Comparison of ENCODE assay signal across 1 cellular context in the genomic region with DNA sequence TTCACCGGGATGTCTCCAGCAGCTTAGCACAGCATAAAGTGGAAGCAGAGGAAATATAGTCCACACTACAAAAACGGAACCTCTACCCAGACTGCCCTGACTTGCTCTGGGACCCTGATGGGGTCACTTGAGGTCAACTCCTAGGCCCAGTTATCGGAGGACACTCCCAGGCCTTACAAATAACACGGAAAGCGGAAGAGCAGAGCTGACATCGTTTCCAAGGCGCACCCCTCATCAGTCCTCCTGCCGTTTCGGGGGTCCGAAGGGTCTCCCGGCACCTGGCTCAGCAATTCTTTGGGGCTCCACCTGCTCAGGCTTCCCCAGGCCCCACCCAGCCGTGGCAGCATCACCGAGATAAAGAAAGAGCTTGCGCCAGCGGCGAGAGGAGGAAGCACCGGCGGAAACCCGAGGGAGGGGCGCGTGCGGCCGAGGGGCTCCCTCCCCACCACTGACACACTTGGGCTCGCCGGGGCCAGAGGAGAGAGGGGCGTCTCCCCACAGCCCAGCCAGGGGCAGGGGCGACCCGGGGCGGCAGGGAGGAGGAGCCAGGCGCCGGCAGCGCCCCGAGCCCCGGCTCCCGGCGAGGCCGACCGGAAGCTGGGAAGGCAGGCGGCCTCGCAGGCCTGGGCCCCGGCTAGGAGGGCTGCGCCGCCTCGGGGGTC.
TF ChIP-seq lines count a peak whose summit lies in the region.

No MANE protein-coding gene starts in this region.

TF ChIP-seq in HepG2, 621 proteins besides CTCF, POLR2A, EP300 and RAD21 (continues in another document):
- TF ChIP-seq ZNF607 (CRISPR knock-in tag; IDR thresholded peaks at IDR 0.05; ENCODE audit: borderline replicate concordance) (0 out of 2 replicates have a peak, but pooled peaks have one; percentile 6), ELF3 (CRISPR knock-in tag; IDR thresholded peaks at IDR 0.05) (peak; percentile 20; the same call in 1 of the 2 replicates), XRCC5 (optimal IDR thresholded peaks at IDR 0.05; ENCODE audit: low read length) (peak; percentile 9), ZNF124 (CRISPR knock-in tag; IDR thresholded peaks at IDR 0.05) (no peak), JARID2 (CRISPR knock-in tag; IDR thresholded peaks at IDR 0.05; ENCODE audit: insufficient replicate concordance) (no peak), ZNF235 (CRISPR knock-in tag; IDR thresholded peaks at IDR 0.05; ENCODE audit: borderline replicate concordance) (0 out of 2 replicates have a peak, but pooled peaks have one; percentile 10), ZNF782 (CRISPR knock-in tag; IDR thresholded peaks at IDR 0.05; ENCODE audit: borderline replicate concordance) (no peak; the same call in 1 of the 2 replicates), ZNF317 (CRISPR knock-in tag; IDR thresholded peaks at IDR 0.05) (peak; percentile 41; the same call in 1 of the 2 replicates), ZBTB7A (CRISPR knock-in tag; IDR thresholded peaks at IDR 0.05) (peak; percentile 63; the same call in 1 of the 2 replicates), HOXA3 (CRISPR knock-in tag; IDR thresholded peaks at IDR 0.05) (peak; percentile 48), ZNF234 (CRISPR knock-in tag; conservative IDR thresholded peaks at IDR 0.05) (no peak), ZSCAN22 (CRISPR knock-in tag; IDR thresholded peaks at IDR 0.05) (no peak), ZNF44 (CRISPR knock-in tag; IDR thresholded peaks at IDR 0.05) (0 out of 2 replicates have a peak, but pooled peaks have one; percentile 52), HDAC2 (CRISPR knock-in tag; IDR thresholded peaks at IDR 0.05) (0 out of 2 replicates have a peak, but pooled peaks have one; percentile 18), NR2F1 (CRISPR knock-in tag; IDR thresholded peaks at IDR 0.05) (peak in 1 of 2 experiments; percentile 54; a peak in 2 of 4 replicates), SOX6 (IDR thresholded peaks at IDR 0.05) (no peak), SOX6 (CRISPR knock-in tag; IDR thresholded peaks at IDR 0.05) (0 out of 2 replicates have a peak, but pooled peaks have one; percentile 20), KDM6A (CRISPR knock-in tag; IDR thresholded peaks at IDR 0.05; ENCODE audit: low read depth) (no peak), ZNF558 (CRISPR knock-in tag; IDR thresholded peaks at IDR 0.05; ENCODE audit: borderline replicate concordance) (0 out of 2 replicates have a peak, but pooled peaks have one; percentile 38), NR2C2 (CRISPR knock-in tag; IDR thresholded peaks at IDR 0.05; ENCODE audit: borderline replicate concordance) (peak; percentile 14; the same call in 1 of the 2 replicates), POLR2G (IDR thresholded peaks at IDR 0.05; ENCODE audit: low read depth, low read length) (0 out of 2 replicates have a peak, but pooled peaks have one; percentile 8), ZFY (CRISPR knock-in tag; IDR thresholded peaks at IDR 0.05) (peak; percentile 72; the same call in 1 of the 2 replicates), GATAD2A (CRISPR knock-in tag; IDR thresholded peaks at IDR 0.05) (peak; percentile 26; the same call in 1 of the 2 replicates), SOX13 (IDR thresholded peaks at IDR 0.05) (no peak), SOX13 (CRISPR knock-in tag; conservative IDR thresholded peaks at IDR 0.05 in 1 of 2, IDR thresholded peaks at IDR 0.05 in 1 of 2) (0 out of 4 replicates have a peak, but pooled peaks of 1 of the 2 experiments have one; percentile 12), GABPA (IDR thresholded peaks at IDR 0.05; ENCODE audit: low read depth, low read length) (0 out of 2 replicates have a peak, but pooled peaks have one; percentile 14), GABPA (CRISPR knock-in tag; IDR thresholded peaks at IDR 0.05; ENCODE audit: low read depth) (0 out of 2 replicates have a peak, but pooled peaks have one; percentile 24), ZNF121 (CRISPR knock-in tag; IDR thresholded peaks at IDR 0.05) (no peak), SAFB2 (CRISPR knock-in tag; IDR thresholded peaks at IDR 0.05; ENCODE audit: borderline replicate concordance, low read depth) (0 out of 2 replicates have a peak, but pooled peaks have one; percentile 2), ZNF792 (CRISPR knock-in tag; IDR thresholded peaks at IDR 0.05) (no peak), ZNF572 (CRISPR knock-in tag; IDR thresholded peaks at IDR 0.05) (peak; percentile 56; the same call in 1 of the 2 replicates), NONO (IDR thresholded peaks at IDR 0.05) (no peak), NONO (CRISPR knock-in tag; conservative IDR thresholded peaks at IDR 0.05) (peak; percentile 41; the same call in 1 of the 2 replicates), FOXO1 (CRISPR knock-in tag; IDR thresholded peaks at IDR 0.05) (no peak), NR1H2 (CRISPR knock-in tag; IDR thresholded peaks at IDR 0.05; ENCODE audit: borderline replicate concordance, low read depth) (peak; percentile 69; the same call in 1 of the 2 replicates), KMT2B (CRISPR knock-in tag; IDR thresholded peaks at IDR 0.05) (0 out of 2 replicates have a peak, but pooled peaks have one; percentile 30), RXRA (CRISPR knock-in tag; IDR thresholded peaks at IDR 0.05) (peak; percentile 91), ZFX (CRISPR knock-in tag; IDR thresholded peaks at IDR 0.05; ENCODE audit: low read depth) (peak; percentile 61; the same call in 1 of the 2 replicates), ZBTB7B (CRISPR knock-in tag; IDR thresholded peaks at IDR 0.05) (0 out of 2 replicates have a peak, but pooled peaks have one; percentile 2), NR2F6 (IDR thresholded peaks at IDR 0.05) (no peak; the same call in 1 of the 2 replicates), NR2F6 (CRISPR knock-in tag; IDR thresholded peaks at IDR 0.05) (peak; percentile 53; the same call in 1 of the 2 replicates), RXRB (CRISPR knock-in tag; IDR thresholded peaks at IDR 0.05; ENCODE audit: borderline replicate concordance) (peak; percentile 90), IKZF4 (CRISPR knock-in tag; IDR thresholded peaks at IDR 0.05; ENCODE audit: borderline replicate concordance, low read depth, not compliant biosample characterization) (peak; percentile 16), ZNF556 (CRISPR knock-in tag; IDR thresholded peaks at IDR 0.05; ENCODE audit: borderline replicate concordance) (0 out of 2 replicates have a peak, but pooled peaks have one; percentile 10), MTA1 (CRISPR knock-in tag; IDR thresholded peaks at IDR 0.05; ENCODE audit: borderline replicate concordance) (no peak; the same call in 1 of the 2 replicates), ELF1 (CRISPR knock-in tag; IDR thresholded peaks at IDR 0.05) (peak; percentile 45), ZNF772 (CRISPR knock-in tag; IDR thresholded peaks at IDR 0.05) (0 out of 2 replicates have a peak, but pooled peaks have one; percentile 5), KDM2A (CRISPR knock-in tag; IDR thresholded peaks at IDR 0.05; ENCODE audit: borderline replicate concordance, low read depth) (peak; percentile 42; the same call in 1 of the 2 replicates)
- TF ChIP-seq, protein P1, sequence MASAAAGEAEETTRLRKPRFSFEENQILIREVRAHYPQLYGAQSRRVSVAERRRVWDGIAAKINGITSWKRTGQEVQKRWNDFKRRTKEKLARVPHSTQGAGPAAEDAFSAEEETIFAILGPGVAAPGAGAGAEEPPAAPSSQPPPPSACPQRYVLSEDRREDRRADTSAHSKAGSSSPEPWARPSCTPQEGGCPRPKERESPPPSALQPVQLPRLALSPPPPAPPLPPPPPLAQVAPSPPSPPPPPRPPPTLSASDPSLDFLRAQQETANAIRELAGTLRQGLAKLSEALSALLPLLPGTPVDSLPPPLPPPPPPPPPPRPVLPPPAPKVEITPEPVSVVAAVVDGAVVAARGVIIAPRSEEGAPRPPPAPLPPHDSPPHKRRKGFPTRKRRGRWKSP (CRISPR knock-in tag; IDR thresholded peaks at IDR 0.05) = 0 out of 2 replicates have a peak, but pooled peaks have one; percentile 28
- TF ChIP-seq, protein P2, sequence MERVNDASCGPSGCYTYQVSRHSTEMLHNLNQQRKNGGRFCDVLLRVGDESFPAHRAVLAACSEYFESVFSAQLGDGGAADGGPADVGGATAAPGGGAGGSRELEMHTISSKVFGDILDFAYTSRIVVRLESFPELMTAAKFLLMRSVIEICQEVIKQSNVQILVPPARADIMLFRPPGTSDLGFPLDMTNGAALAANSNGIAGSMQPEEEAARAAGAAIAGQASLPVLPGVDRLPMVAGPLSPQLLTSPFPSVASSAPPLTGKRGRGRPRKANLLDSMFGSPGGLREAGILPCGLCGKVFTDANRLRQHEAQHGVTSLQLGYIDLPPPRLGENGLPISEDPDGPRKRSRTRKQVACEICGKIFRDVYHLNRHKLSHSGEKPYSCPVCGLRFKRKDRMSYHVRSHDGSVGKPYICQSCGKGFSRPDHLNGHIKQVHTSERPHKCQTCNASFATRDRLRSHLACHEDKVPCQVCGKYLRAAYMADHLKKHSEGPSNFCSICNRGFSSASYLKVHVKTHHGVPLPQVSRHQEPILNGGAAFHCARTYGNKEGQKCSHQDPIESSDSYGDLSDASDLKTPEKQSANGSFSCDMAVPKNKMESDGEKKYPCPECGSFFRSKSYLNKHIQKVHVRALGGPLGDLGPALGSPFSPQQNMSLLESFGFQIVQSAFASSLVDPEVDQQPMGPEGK (CRISPR knock-in tag; IDR thresholded peaks at IDR 0.05) = peak; percentile 77
- TF ChIP-seq, protein P3, sequence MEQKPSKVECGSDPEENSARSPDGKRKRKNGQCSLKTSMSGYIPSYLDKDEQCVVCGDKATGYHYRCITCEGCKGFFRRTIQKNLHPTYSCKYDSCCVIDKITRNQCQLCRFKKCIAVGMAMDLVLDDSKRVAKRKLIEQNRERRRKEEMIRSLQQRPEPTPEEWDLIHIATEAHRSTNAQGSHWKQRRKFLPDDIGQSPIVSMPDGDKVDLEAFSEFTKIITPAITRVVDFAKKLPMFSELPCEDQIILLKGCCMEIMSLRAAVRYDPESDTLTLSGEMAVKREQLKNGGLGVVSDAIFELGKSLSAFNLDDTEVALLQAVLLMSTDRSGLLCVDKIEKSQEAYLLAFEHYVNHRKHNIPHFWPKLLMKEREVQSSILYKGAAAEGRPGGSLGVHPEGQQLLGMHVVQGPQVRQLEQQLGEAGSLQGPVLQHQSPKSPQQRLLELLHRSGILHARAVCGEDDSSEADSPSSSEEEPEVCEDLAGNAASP (CRISPR knock-in tag; IDR thresholded peaks at IDR 0.05; ENCODE audit: borderline replicate concordance) = peak; percentile 97
- TF ChIP-seq, protein P4, sequence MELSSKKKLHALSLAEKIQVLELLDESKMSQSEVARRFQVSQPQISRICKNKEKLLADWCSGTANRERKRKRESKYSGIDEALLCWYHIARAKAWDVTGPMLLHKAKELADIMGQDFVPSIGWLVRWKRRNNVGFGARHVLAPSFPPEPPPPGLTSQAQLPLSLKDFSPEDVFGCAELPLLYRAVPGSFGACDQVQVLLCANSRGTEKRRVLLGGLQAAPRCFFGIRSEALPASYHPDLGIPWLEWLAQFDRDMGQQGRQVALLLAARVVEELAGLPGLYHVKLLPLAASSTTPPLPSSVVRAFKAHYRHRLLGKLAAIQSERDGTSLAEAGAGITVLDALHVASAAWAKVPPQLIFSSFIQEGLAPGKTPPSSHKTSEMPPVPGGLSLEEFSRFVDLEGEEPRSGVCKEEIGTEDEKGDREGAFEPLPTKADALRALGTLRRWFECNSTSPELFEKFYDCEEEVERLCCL (CRISPR knock-in tag; IDR thresholded peaks at IDR 0.05; ENCODE audit: borderline replicate concordance) = no peak
- TF ChIP-seq, protein P5, sequence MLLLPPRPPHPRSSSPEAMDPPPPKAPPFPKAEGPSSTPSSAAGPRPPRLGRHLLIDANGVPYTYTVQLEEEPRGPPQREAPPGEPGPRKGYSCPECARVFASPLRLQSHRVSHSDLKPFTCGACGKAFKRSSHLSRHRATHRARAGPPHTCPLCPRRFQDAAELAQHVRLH (CRISPR knock-in tag; IDR thresholded peaks at IDR 0.05; ENCODE audit: borderline replicate concordance, low read depth) = no peak
- TF ChIP-seq, protein P6, sequence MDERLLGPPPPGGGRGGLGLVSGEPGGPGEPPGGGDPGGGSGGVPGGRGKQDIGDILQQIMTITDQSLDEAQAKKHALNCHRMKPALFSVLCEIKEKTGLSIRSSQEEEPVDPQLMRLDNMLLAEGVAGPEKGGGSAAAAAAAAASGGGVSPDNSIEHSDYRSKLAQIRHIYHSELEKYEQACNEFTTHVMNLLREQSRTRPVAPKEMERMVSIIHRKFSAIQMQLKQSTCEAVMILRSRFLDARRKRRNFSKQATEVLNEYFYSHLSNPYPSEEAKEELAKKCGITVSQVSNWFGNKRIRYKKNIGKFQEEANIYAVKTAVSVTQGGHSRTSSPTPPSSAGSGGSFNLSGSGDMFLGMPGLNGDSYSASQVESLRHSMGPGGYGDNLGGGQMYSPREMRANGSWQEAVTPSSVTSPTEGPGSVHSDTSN (CRISPR knock-in tag; IDR thresholded peaks at IDR 0.05) = no peak
- TF ChIP-seq, protein P7, sequence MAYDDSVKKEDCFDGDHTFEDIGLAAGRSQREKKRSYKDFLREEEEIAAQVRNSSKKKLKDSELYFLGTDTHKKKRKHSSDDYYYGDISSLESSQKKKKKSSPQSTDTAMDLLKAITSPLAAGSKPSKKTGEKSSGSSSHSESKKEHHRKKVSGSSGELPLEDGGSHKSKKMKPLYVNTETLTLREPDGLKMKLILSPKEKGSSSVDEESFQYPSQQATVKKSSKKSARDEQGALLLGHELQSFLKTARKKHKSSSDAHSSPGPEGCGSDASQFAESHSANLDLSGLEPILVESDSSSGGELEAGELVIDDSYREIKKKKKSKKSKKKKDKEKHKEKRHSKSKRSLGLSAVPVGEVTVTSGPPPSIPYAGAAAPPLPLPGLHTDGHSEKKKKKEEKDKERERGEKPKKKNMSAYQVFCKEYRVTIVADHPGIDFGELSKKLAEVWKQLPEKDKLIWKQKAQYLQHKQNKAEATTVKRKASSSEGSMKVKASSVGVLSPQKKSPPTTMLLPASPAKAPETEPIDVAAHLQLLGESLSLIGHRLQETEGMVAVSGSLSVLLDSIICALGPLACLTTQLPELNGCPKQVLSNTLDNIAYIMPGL (CRISPR knock-in tag; IDR thresholded peaks at IDR 0.05; ENCODE audit: borderline replicate concordance in 1 of 2, low read depth in 1 of 2) = peak in 1 of 2 experiments; percentile 56; a peak in 2 of 4 replicates
- TF ChIP-seq, protein P8, sequence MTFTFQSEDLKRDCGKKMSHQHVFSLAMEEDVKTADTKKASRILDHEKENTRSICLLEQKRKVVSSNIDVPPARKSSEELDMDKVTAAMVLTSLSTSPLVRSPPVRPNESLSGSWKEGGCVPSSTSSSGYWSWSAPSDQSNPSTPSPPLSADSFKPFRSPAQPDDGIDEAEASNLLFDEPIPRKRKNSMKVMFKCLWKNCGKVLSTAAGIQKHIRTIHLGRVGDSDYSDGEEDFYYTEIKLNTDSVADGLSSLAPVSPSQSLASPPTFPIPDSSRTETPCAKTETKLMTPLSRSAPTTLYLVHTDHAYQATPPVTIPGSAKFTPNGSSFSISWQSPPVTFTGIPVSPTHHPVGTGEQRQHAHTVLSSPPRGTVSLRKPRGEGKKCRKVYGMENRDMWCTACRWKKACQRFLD (CRISPR knock-in tag; IDR thresholded peaks at IDR 0.05; ENCODE audit: borderline replicate concordance) = no peak
- TF ChIP-seq, protein P9, sequence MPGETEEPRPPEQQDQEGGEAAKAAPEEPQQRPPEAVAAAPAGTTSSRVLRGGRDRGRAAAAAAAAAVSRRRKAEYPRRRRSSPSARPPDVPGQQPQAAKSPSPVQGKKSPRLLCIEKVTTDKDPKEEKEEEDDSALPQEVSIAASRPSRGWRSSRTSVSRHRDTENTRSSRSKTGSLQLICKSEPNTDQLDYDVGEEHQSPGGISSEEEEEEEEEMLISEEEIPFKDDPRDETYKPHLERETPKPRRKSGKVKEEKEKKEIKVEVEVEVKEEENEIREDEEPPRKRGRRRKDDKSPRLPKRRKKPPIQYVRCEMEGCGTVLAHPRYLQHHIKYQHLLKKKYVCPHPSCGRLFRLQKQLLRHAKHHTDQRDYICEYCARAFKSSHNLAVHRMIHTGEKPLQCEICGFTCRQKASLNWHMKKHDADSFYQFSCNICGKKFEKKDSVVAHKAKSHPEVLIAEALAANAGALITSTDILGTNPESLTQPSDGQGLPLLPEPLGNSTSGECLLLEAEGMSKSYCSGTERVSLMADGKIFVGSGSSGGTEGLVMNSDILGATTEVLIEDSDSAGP (CRISPR knock-in tag; IDR thresholded peaks at IDR 0.05; ENCODE audit: borderline replicate concordance) = no peak
